ENCODE assay signal across 8 cellular contexts in the genomic region with DNA sequence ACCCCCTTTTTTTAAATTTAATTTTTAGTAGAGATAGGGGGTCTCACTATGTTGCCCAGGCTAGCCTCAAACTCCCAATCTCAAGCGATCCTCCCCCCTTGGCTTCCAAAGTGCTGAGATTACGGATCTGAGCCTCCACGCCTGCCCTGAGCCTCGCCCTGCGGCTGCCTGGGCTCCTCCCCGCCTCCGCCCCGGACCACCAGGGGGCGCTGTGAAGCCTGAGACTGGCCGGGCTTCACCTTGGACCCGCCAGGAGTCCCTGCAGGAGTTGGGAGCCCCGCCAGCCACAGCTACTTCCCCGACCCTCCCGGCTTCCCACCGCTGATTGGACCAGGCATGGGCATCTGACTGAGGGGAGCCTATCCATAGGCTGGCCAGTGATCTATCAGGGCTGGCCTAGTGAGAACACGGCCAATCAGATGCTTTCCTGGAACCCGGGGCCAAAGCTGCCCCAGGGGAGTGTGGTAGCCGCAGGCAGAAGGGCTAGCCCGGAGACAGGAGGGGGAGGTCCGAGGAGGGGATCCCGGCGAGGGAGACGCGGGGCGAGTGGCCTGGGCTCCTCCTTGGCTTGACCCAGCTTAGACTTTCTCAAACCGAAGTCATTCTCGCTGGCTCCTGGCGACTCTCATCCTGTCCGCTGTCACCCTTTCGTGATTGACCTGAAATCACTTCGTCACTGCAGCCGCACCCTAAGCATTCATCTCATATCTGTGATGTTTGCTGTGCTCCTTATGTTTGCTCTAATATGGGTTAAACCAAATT. TPM values are rescaled to one million over a fixed set of nuclear protein-coding genes. Genes with fewer than 3 reads are reported as not detected.
A peak's percentile ranks its signal among the peaks of the same experiment; 100 is the strongest.
DNase-seq lines count a peak whose midpoint lies in the region; ATAC-seq and TF ChIP-seq lines count a peak whose summit lies in the region.

No MANE protein-coding gene starts in this region.

- peak; percentile 99 for TF ChIP-seq CTCF in BJ (IDR thresholded peaks at IDR 0.05; ENCODE audit: insufficient read depth, low read depth, low read length)

- POLR2A ChIA-PET in BJ (lab: Charles Lee), result interaction anchor here (0.7 kb wide), 1 partner anchor 130 kb away, joined by 3 read pairs; no protein-coding TSS in a partner anchor

- peak overlapping the region; percentile 73 for H3K4me3 ChIP-seq in BJ (ENCODE audit: low read depth, low read length)

- DNase-seq in BJ (ENCODE audit: low read depth) (peak; percentile 90), GM19238 (ENCODE audit: insufficient read length, low spot score) (peak; percentile 100), NCI-H524 (lab: John Stamatoyannopoulos, UW) (peak; percentile 100), dedifferentiated amniotic fluid mesenchymal stem cell (ENCODE audit: extremely low spot score) (peak; percentile 99), left lobe of liver (ENCODE audit: low spot score) (peak; percentile 98)
- DNase-seq in activated CD4-positive, alpha-beta T cell treated with anti-CD3 and anti-CD28 coated beads for 48 hours, result peak; percentile 99
- peak; percentile 80 for DNase-seq in stimulated activated CD4-positive, alpha-beta T cell treated with anti-CD3 and anti-CD28 coated beads, Interleukin-2, amount 100 ng/mL, for 4 hours (ENCODE audit: low read depth)

- no peaks in the 10 kb centered on the region for H3K36me3 ChIP-seq in BJ (ENCODE audit: control insufficient read depth, insufficient read depth, low read length)

- ATAC-seq in HG03442 (IDR thresholded peaks at IDR 0.05; ENCODE audit: unreplicated experiment) (peak; percentile 96), left lobe of liver (peak; percentile 96)

- CTCF ChIA-PET in BJ (lab: Yijun Ruan, JAX), result interaction anchor here (0.6 to 3.6 kb wide), 35 partner anchors 8 to 775 kb away, joined by 3 to 25 read pairs (median 4); partner anchors contain the start of genes ANKRD9, CINP and TECPR2

- H3K27me3 ChIP-seq in BJ (ENCODE audit: control insufficient read depth, insufficient read depth, low read length), result no peaks in the 10 kb centered on the region

RNA-seq across cellular contexts. Expression of gene ANKRD9, which starts 15.1 kb away (rescaled TPM):
- polyA plus RNA-seq in BJ (2011; rRNA removed), result 5.5 and 9.1 TPM in 2 replicates
- 2.6 and 4.4 TPM in 2 replicates for polyA minus RNA-seq in BJ (2011; rRNA and poly(A)+ RNA removed)
- 14.5 TPM for total RNA-seq in left lobe of liver

Comparison
In these comparisons a context has a peak if more than half of its experiments do, and no peak if none do; other contexts are left out.
1. Peak in every context shown above with its lines: DNase-seq, ATAC-seq and H3K4me3 ChIP-seq.